ENCODE assay signal across 14 cellular contexts in the genomic region with DNA sequence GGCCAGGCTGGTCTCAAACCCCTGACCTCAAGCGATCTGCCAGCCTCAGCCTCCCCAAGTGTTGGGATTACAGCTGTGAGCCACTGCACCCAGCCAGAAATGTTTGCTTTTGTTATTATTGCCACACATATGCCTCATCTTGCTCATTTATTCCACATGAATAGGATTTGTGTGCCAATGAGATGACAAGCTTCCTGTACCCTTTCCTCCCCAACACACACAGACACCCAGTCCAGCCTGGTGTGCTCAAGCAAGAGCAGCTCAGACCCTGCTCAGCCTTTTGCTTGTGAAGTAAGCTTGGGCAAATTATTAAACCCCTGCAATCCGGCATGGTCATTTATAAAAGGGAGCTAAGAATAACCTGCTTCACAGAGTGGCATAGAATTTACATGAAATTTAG.
DNase-seq lines count a peak whose midpoint lies in the region; ATAC-seq and TF ChIP-seq lines count a peak whose summit lies in the region.
"Had no signal": no experiment of that assay in that cellular context is flagged by ENCODE, and none has a peak within 500 bp of the region (broad histone marks: within the 10 kb centered on the region; RNA-seq: fewer than 3 reads in every experiment).

No MANE protein-coding gene starts in this region.

- H3K4me1 ChIP-seq in lower lobe of right lung (peaks cover 10% of the 10 kb centered on the region), ascending aorta (no peaks in the 10 kb centered on the region)

- ATAC-seq in lower lobe of right lung: peak; percentile 11 to 20
- ATAC-seq: Panc1, T-helper 17 cell had no signal

- H3K36me3 ChIP-seq in lower lobe of right lung: no peaks in the 10 kb centered on the region
- H3K36me3 ChIP-seq in ascending aorta: no peaks in the 10 kb centered on the region

- H3K9me3 ChIP-seq in lower lobe of right lung (no peaks in the 10 kb centered on the region), ascending aorta (no peaks in the 10 kb centered on the region)

- DNase-seq in DMS53 treated with DMSO at 0.1 percent for 48 hours (lab: John Stamatoyannopoulos, UW; ENCODE audit: unreplicated experiment) (peak; percentile 92), NCI-H2029 (lab: John Stamatoyannopoulos, UW) (peak; percentile 53), dermis blood vessel endothelial cell (peak; percentile 76), lower lobe of right lung (no peak), ascending aorta (ENCODE audit: low spot score in 2 of 2) (no peak), NCI-H82 treated with DMSO at 0.1 percent for 48 hours (lab: John Stamatoyannopoulos, UW; ENCODE audit: unreplicated experiment) (no peak), LoVo (ENCODE audit: low spot score) (no peak), ACHN (no peak)
- DNase-seq: activated CD4-positive, alpha-beta T cell treated with anti-CD3 and anti-CD28 coated beads, Interleukin-2, amount 50 U/mL, for 1 hour; aorta; effector CD8-positive, alpha-beta T cell; T-helper 17 cell had no signal

- TF ChIP-seq CTCF in lower lobe of right lung (IDR thresholded peaks at IDR 0.05) (no peak), ascending aorta (IDR thresholded peaks at IDR 0.05) (no peak)

- H3K27ac ChIP-seq in lower lobe of right lung (no peak overlapping the region), ascending aorta (no peak overlapping the region)
- H3K27ac ChIP-seq: KMS-11 had no signal

- no peak overlapping the region for H3K4me3 ChIP-seq in lower lobe of right lung
- H3K4me3 ChIP-seq in ascending aorta: no peak overlapping the region

- H3K27me3 ChIP-seq in lower lobe of right lung (ENCODE audit: low read depth): no peaks in the 10 kb centered on the region
- H3K27me3 ChIP-seq in ascending aorta: no peaks in the 10 kb centered on the region

- intact Hi-C loops in lower lobe of right lung (cut with DNase I) (no loop called here), ascending aorta (cut with DNase I) (no loop called here)

- in situ Hi-C loops in ACHN (cut with HindIII; ENCODE audit: low pct_ligation_motif_present, low pct_unique_long_range_greater_than_20kb, low sequenced_read_pairs): no loop called here

Comparison
In these comparisons a context has a peak if more than half of its experiments do, and no peak if none do; other contexts are left out.
1. DNase-seq: peak in DMS53 treated with DMSO at 0.1 percent for 48 hours (single experiment), NCI-H2029 (single experiment) and dermis blood vessel endothelial cell (single experiment); none in lower lobe of right lung (single experiment), ascending aorta (0 of 2), NCI-H82 treated with DMSO at 0.1 percent for 48 hours (single experiment), LoVo (single experiment) and ACHN (single experiment).